Comparison of ENCODE assay signal across 1 cellular context in genomic region chr6:163406320-163406719, GRCh38.
TF ChIP-seq lines count a peak whose summit lies in the region.

No MANE protein-coding gene starts in this region.

TF ChIP-seq in GM23338, 12 proteins besides CTCF, POLR2A, EP300 and RAD21 (continued from another document):
- no peak for TF ChIP-seq ZNF462 (CRISPR knock-in tag; IDR thresholded peaks at IDR 0.05)
- TF ChIP-seq CREB1 (CRISPR knock-in tag; IDR thresholded peaks at IDR 0.05; ENCODE audit: low read depth), result no peak
TF ChIP-seq in GM23338: peak in this region for 0.
